Comparison of ENCODE assay signal across 21 cellular contexts in the genomic region with DNA sequence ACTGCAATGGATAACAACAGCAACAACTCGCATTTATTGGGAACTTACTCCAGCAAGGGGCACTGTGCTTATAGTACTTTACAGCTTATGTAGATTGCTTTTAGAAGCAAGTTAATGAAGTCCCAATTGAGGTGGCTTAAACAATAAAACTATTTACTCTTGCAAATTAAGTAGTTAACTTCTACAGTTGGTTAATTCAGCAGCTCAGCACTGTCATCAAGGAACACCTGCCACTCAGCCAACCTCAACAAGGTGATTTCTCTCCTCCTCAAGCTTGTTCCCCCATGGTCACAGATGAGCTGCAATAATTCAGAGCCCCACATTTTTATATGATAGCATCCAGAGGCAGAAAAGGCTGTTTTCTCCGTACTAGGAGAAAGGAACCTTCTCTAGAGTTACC.
"Had no signal": no experiment of that assay in that cellular context is flagged by ENCODE, and none has a peak within 500 bp of the region (broad histone marks: within the 10 kb centered on the region; RNA-seq: fewer than 3 reads in every experiment).

No MANE protein-coding gene starts in this region.

- H3K9me3 Mint-ChIP-seq: activated CD4-positive, alpha-beta T cell treated with anti-CD3 and anti-CD28 coated beads, Interleukin-2, amount 10 ng/mL, durations not matched to agents 7 days and 5 days; activated naive CD4-positive, alpha-beta T cell treated with anti-CD3 and anti-CD28 coated beads, Interleukin-2, amount 10 ng/mL, durations not matched to agents 7 days and 5 days; stimulated activated naive CD8-positive, alpha-beta T cell treated with anti-CD3 and anti-CD28 coated beads, Interleukin-15, amount 100 ng/mL, for 72 hours; T-helper 1 cell treated with Interleukin-12 subunit alpha and Interleukin-12 subunit beta and Interleukin-4 antibody, amounts not matched to agents 30 μg/mL and 1 μg/mL, for 36 hours had no signal

- H3K27me3 ChIP-seq: gastrocnemius medialis, neutrophil, pancreas, right lobe of liver, suprapubic skin, vagina had no signal

- H3K27ac Mint-ChIP-seq: activated CD4-positive, alpha-beta T cell treated with anti-CD3 and anti-CD28 coated beads, Interleukin-2, amount 10 ng/mL, durations not matched to agents 7 days and 5 days; activated naive CD4-positive, alpha-beta T cell treated with anti-CD3 and anti-CD28 coated beads, Interleukin-2, amount 10 ng/mL, durations not matched to agents 7 days and 5 days; T-helper 1 cell treated with Interleukin-12 subunit alpha and Interleukin-12 subunit beta and Interleukin-4 antibody, amounts not matched to agents 30 μg/mL and 1 μg/mL, for 36 hours had no signal

- H3K4me3 Mint-ChIP-seq: activated CD4-positive, alpha-beta T cell treated with anti-CD3 and anti-CD28 coated beads, Interleukin-2, amount 10 ng/mL, durations not matched to agents 7 days and 5 days; activated naive CD4-positive, alpha-beta T cell treated with anti-CD3 and anti-CD28 coated beads, Interleukin-2, amount 10 ng/mL, durations not matched to agents 7 days and 5 days; stimulated activated naive CD8-positive, alpha-beta T cell treated with anti-CD3 and anti-CD28 coated beads, Interleukin-15, amount 100 ng/mL, for 72 hours; T-helper 1 cell treated with Interleukin-12 subunit alpha and Interleukin-12 subunit beta and Interleukin-4 antibody, amounts not matched to agents 30 μg/mL and 1 μg/mL, for 36 hours had no signal

- DNase-seq: activated CD4-positive, alpha-beta T cell treated with anti-CD3 and anti-CD28 coated beads, Interleukin-2, amount 10 ng/mL, durations not matched to agents 7 days and 5 days; activated CD8-positive, alpha-beta memory T cell treated with anti-CD3 and anti-CD28 coated beads for 24 hours; activated naive CD4-positive, alpha-beta T cell treated with anti-CD3 and anti-CD28 coated beads, Interleukin-2, amount 10 ng/mL, durations not matched to agents 7 days and 5 days; cerebellar nuclear complex; cortex of kidney; gastrocnemius medialis; head of caudate nucleus; left ventricle myocardium superior; pancreas; right lobe of liver; small intestine; stimulated activated CD4-positive, alpha-beta T cell treated with anti-CD3 and anti-CD28 coated beads, Interleukin-15, amount 100 ng/mL, for 24 hours; stimulated activated CD4-positive, alpha-beta T cell treated with anti-CD3 and anti-CD28 coated beads, Interleukin-2, amount 100 ng/mL, for 48 hours; stimulated activated naive CD8-positive, alpha-beta T cell treated with anti-CD3 and anti-CD28 coated beads, Interleukin-15, amount 100 ng/mL, for 72 hours; trophoblast cell had no signal

- H3K27me3 Mint-ChIP-seq: activated CD4-positive, alpha-beta T cell treated with anti-CD3 and anti-CD28 coated beads, Interleukin-2, amount 10 ng/mL, durations not matched to agents 7 days and 5 days; activated naive CD4-positive, alpha-beta T cell treated with anti-CD3 and anti-CD28 coated beads, Interleukin-2, amount 10 ng/mL, durations not matched to agents 7 days and 5 days; stimulated activated naive CD8-positive, alpha-beta T cell treated with anti-CD3 and anti-CD28 coated beads, Interleukin-15, amount 100 ng/mL, for 72 hours had no signal

- H3K4me1 ChIP-seq: gastrocnemius medialis, pancreas, right lobe of liver, suprapubic skin, vagina had no signal

- H3K4me3 ChIP-seq: gastrocnemius medialis, pancreas, right lobe of liver, suprapubic skin, vagina had no signal

- H3K27ac ChIP-seq: gastrocnemius medialis, neutrophil, pancreas, right lobe of liver, suprapubic skin, vagina had no signal

- H3K4me1 Mint-ChIP-seq: activated CD4-positive, alpha-beta T cell treated with anti-CD3 and anti-CD28 coated beads, Interleukin-2, amount 10 ng/mL, durations not matched to agents 7 days and 5 days; activated naive CD4-positive, alpha-beta T cell treated with anti-CD3 and anti-CD28 coated beads, Interleukin-2, amount 10 ng/mL, durations not matched to agents 7 days and 5 days had no signal

- H3K36me3 ChIP-seq: pancreas had no signal

- H3K9me3 ChIP-seq: gastrocnemius medialis, neutrophil, pancreas, right lobe of liver, suprapubic skin, vagina had no signal

- ATAC-seq: activated CD4-positive, CD25-positive, alpha-beta regulatory T cell treated with anti-CD3 and anti-CD28 coated beads, Interleukin-2, amount 50 U/mL, for 24 hours; esophagus mucosa; gastrocnemius medialis; left ventricle myocardium superior; pancreas; right lobe of liver; stimulated activated naive CD8-positive, alpha-beta T cell treated with anti-CD3 and anti-CD28 coated beads, Interleukin-15, amount 100 ng/mL, for 72 hours had no signal
